8 cellular contexts compared by ENCODE assay signal in the genomic region with DNA sequence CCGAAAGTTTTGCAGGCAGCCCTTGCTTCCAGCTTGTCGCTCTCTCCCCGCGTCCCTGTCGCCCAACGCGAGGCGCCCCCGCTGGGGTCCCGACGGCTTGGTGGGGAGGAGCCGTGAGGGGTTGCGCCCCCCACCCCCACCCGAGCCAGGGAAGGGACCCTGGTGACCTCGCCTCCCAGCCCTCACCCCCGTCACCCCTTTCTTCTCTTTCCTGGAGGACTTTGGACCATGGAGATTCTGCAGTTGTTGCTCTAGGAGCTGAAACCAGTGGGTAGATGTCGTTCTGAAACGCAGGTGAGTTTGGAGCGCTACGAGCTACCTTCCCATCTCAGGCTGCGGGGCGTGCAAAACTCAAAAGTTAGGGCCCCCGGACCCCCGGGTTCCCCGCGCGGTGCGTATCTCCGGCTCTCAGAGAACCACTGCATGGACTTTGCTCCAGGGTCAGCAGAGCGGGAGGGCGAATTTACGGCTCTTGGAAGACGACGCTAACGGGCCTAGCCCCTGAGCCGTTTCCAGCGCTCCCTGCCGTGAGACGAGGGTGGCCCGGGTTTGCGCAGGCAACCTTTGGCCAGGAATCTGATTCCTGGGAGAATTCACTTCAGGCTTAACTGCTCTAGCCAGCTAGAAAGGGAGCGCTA. TPM values are rescaled to one million over a fixed set of nuclear protein-coding genes. Genes with fewer than 3 reads are reported as not detected.
DNase-seq lines count a peak whose midpoint lies in the region; ATAC-seq, FAIRE-seq and TF ChIP-seq lines count a peak whose summit lies in the region.

No MANE protein-coding gene starts in this region.

- peaks cover 12 to 29% (median 23%) of the 10 kb centered on the region in 10 experiments for H3K4me1 ChIP-seq in BLaER1 treated with 17β-estradiol and CSF1 and Interleukin-3, amounts not matched to agents 10 nM and 100 nM
- peaks cover 40% of the 10 kb centered on the region for H3K4me1 ChIP-seq in stomach smooth muscle (ENCODE audit: control insufficient read depth, insufficient read depth, low read length)

- no peak for FAIRE-seq in RCC 7860 (lab: Jason Lieb, UNC)

- H3K9me3 ChIP-seq in BLaER1 treated with 17β-estradiol and CSF1 and Interleukin-3, amounts not matched to agents 10 nM and 100 nM (replicated peaks in 1 of 11): no peaks in the 10 kb centered on the region
- H3K9me3 ChIP-seq in stomach smooth muscle (ENCODE audit: control insufficient read depth in 2 of 2, low read length in 2 of 2): no peaks in the 10 kb centered on the region

- peaks cover 0 to 15% (median 5%) of the 10 kb centered on the region in 11 experiments; a peak in 6 of 22 replicates for H3K36me3 ChIP-seq in BLaER1 treated with 17β-estradiol and CSF1 and Interleukin-3, amounts not matched to agents 10 nM and 100 nM
- H3K36me3 ChIP-seq in stomach smooth muscle (ENCODE audit: control insufficient read depth in 2 of 2, insufficient read depth in 2 of 2, low read length in 2 of 2): no peaks in the 10 kb centered on the region

- TF ChIP-seq CTCF in HFF-Myc (IDR thresholded peaks at IDR 0.05; ENCODE audit: low read depth, low read length, missing control alignments): no peak
- no peak for TF ChIP-seq CTCF in lower leg skin (IDR thresholded peaks at IDR 0.05)

- peaks cover 28% of the 10 kb centered on the region for H3K36me3 Mint-ChIP-seq in dendritic cell treated with granulocyte-macrophage colony-stimulating factor and Interleukin-4, amounts not matched to agents 40 ng/mL and 50 ng/mL, for 4 days (ENCODE audit: low read depth)

- peak overlapping the region; percentile 72 to 93 (median 78) for H3K4me3 ChIP-seq in BLaER1 treated with 17β-estradiol and CSF1 and Interleukin-3, amounts not matched to agents 10 nM and 100 nM
- H3K4me3 ChIP-seq in HFF-Myc (replicated peaks; ENCODE audit: low read depth, low read length): peak overlapping the region; percentile 70
- H3K4me3 ChIP-seq in lower leg skin (ENCODE audit: low read depth, poor library complexity, severe bottlenecking): peak overlapping the region; percentile 49
- H3K4me3 ChIP-seq in stomach smooth muscle (ENCODE audit: low read length in 2 of 2): peak overlapping the region; percentile 88 to 94

- no peak for ATAC-seq in GM21515 (IDR thresholded peaks at IDR 0.05; ENCODE audit: unreplicated experiment)

- peak overlapping the region; percentile 41 for H3K27ac Mint-ChIP-seq in dendritic cell treated with granulocyte-macrophage colony-stimulating factor and Interleukin-4, amounts not matched to agents 40 ng/mL and 50 ng/mL, for 4 days

- peak overlapping the region; percentile 91 to 99 (median 97) for H3K4me2 ChIP-seq in BLaER1 treated with 17β-estradiol and CSF1 and Interleukin-3, amounts not matched to agents 10 nM and 100 nM

- H3K9me3 Mint-ChIP-seq in dendritic cell treated with granulocyte-macrophage colony-stimulating factor and Interleukin-4, amounts not matched to agents 40 ng/mL and 50 ng/mL, for 4 days: no peaks in the 10 kb centered on the region

- H3K4me1 Mint-ChIP-seq in dendritic cell treated with granulocyte-macrophage colony-stimulating factor and Interleukin-4, amounts not matched to agents 40 ng/mL and 50 ng/mL, for 4 days (ENCODE audit: low read depth): peaks cover 33% of the 10 kb centered on the region

- peak overlapping the region in 3 of 11 experiments; percentile 9 to 33 (median 17); a peak in 4 of 22 replicates for H3K27ac ChIP-seq in BLaER1 treated with 17β-estradiol and CSF1 and Interleukin-3, amounts not matched to agents 10 nM and 100 nM
- peak overlapping the region; percentile 58 for H3K27ac ChIP-seq in stomach smooth muscle (ENCODE audit: low read length)

- no peak for DNase-seq in HFF-Myc (ENCODE audit: extremely low read depth, low read depth)
- peak; percentile 68 for DNase-seq in SK-N-DZ (ENCODE audit: low spot score)
- peak; percentile 17 to 87 for DNase-seq in lower leg skin (ENCODE audit: low spot score in 2 of 2)
- no peak for DNase-seq in RCC 7860 (ENCODE audit: low spot score)

- peaks cover 22 to 31% (median 28%) of the 10 kb centered on the region in 11 experiments for H3K27me3 ChIP-seq in BLaER1 treated with 17β-estradiol and CSF1 and Interleukin-3, amounts not matched to agents 10 nM and 100 nM
- H3K27me3 ChIP-seq in stomach smooth muscle (ENCODE audit: control insufficient read depth in 1 of 2, insufficient read depth in 2 of 2, low read length in 2 of 2): no peaks in the 10 kb centered on the region

- 3 to 4% methylated on average over 31 to 34 of the region's 42 CpGs for WGBS in lower leg skin, 2 donors

- no peak for TF ChIP-seq POLR2A in lower leg skin (IDR thresholded peaks at IDR 0.05)

- peak overlapping the region; percentile 56 to 95 (median 73); a peak in 21 of 22 replicates for H3K9ac ChIP-seq in BLaER1 treated with 17β-estradiol and CSF1 and Interleukin-3, amounts not matched to agents 10 nM and 100 nM
- H3K9ac ChIP-seq in stomach smooth muscle (ENCODE audit: low read length in 2 of 2): peak overlapping the region; percentile 77 to 88

- peak overlapping the region; percentile 65 for H3K4me3 Mint-ChIP-seq in dendritic cell treated with granulocyte-macrophage colony-stimulating factor and Interleukin-4, amounts not matched to agents 40 ng/mL and 50 ng/mL, for 4 days

- peaks cover 37% of the 10 kb centered on the region for H3K27me3 Mint-ChIP-seq in dendritic cell treated with granulocyte-macrophage colony-stimulating factor and Interleukin-4, amounts not matched to agents 40 ng/mL and 50 ng/mL, for 4 days

- intact Hi-C loops in dendritic cell treated with granulocyte-macrophage colony-stimulating factor and Interleukin-4, amounts not matched to agents 40 ng/mL and 50 ng/mL, for 4 days (cut with micrococcal nuclease): loop anchor here (1.0 to 10.0 kb wide), 3 partner anchors 68 to 220 kb away; no protein-coding TSS in a partner anchor
- intact Hi-C loops in lower leg skin (cut with DNase I; ENCODE audit: low total_unique reads): loop anchor here (10.0 kb wide), 1 partner anchor 202 kb away; no protein-coding TSS in a partner anchor

- no peaks in the 10 kb centered on the region for H4K20me1 ChIP-seq in BLaER1 treated with 17β-estradiol and CSF1 and Interleukin-3, amounts not matched to agents 10 nM and 100 nM

RNA-seq across cellular contexts. Expression of a gene that starts 0.7 kb away (rescaled TPM):
- 1.9 and 3.1 TPM in 2 replicates for polyA plus RNA-seq in SK-N-DZ (2014; cell fraction: cytosol; rRNA removed)
- 0.91 and 2.3 TPM in 2 replicates for polyA plus RNA-seq in SK-N-DZ (2014; cell fraction: nucleus; rRNA removed)
- total RNA-seq in lower leg skin: 10 to 100 TPM in 1 of 4 donors, 1 to 10 TPM in 3; 8.1 to 13.5 (median 9.1) TPM

Comparison
In these comparisons a context has a peak if more than half of its experiments do, and no peak if none do; other contexts are left out.
1. DNase-seq: peak in SK-N-DZ (single experiment) and lower leg skin (2 of 2); none in HFF-Myc (single experiment) and RCC 7860 (single experiment).
2. Peak in every context shown above with its lines, with median percentiles within 50 percentile points of each other: H3K4me3 ChIP-seq.